In genomic region chr6:148147431-148147830, GRCh38 we compare ENCODE assay signal across 16 cellular contexts.
"Had no signal": no experiment of that assay in that cellular context is flagged by ENCODE, and none has a peak within 500 bp of the region (broad histone marks: within the 10 kb centered on the region; RNA-seq: fewer than 3 reads in every experiment).

No MANE protein-coding gene starts in this region.

- H3K27ac ChIP-seq: gastrocnemius medialis, left lung, tibial nerve, WERI-Rb-1 had no signal

- ATAC-seq: gastrocnemius medialis had no signal

- H3K9me3 ChIP-seq: gastrocnemius medialis, left lung, tibial nerve had no signal

- H3K4me1 ChIP-seq: gastrocnemius medialis, left lung, tibial nerve had no signal

- DNase-seq: activated CD8-positive, alpha-beta memory T cell treated with anti-CD3 and anti-CD28 coated beads, Interleukin-2, amount 10 ng/mL, durations not matched to agents 7 days and 5 days; activated naive CD8-positive, alpha-beta T cell treated with anti-CD3 and anti-CD28 coated beads, Interleukin-2, amount 10 ng/mL, durations not matched to agents 7 days and 5 days; caudate nucleus; gastrocnemius medialis; head of caudate nucleus; kidney; left lung; midbrain; nephron progenitor cell; occipital lobe; posterior cingulate gyrus; retina; WERI-Rb-1 had no signal

- H3K9me3 Mint-ChIP-seq: activated naive CD8-positive, alpha-beta T cell treated with anti-CD3 and anti-CD28 coated beads, Interleukin-2, amount 10 ng/mL, durations not matched to agents 7 days and 5 days; brain; nephron progenitor cell had no signal

- H3K36me3 ChIP-seq: gastrocnemius medialis, left lung, tibial nerve, WERI-Rb-1 had no signal

- H3K4me3 Mint-ChIP-seq: activated CD8-positive, alpha-beta memory T cell treated with anti-CD3 and anti-CD28 coated beads, Interleukin-2, amount 10 ng/mL, durations not matched to agents 7 days and 5 days; activated naive CD8-positive, alpha-beta T cell treated with anti-CD3 and anti-CD28 coated beads, Interleukin-2, amount 10 ng/mL, durations not matched to agents 7 days and 5 days; brain; nephron progenitor cell had no signal

- H3K36me3 Mint-ChIP-seq: activated CD8-positive, alpha-beta memory T cell treated with anti-CD3 and anti-CD28 coated beads, Interleukin-2, amount 10 ng/mL, durations not matched to agents 7 days and 5 days; activated naive CD8-positive, alpha-beta T cell treated with anti-CD3 and anti-CD28 coated beads, Interleukin-2, amount 10 ng/mL, durations not matched to agents 7 days and 5 days; brain had no signal

- H3K27me3 ChIP-seq: gastrocnemius medialis, left lung, tibial nerve had no signal

- H3K27ac Mint-ChIP-seq: activated CD8-positive, alpha-beta memory T cell treated with anti-CD3 and anti-CD28 coated beads, Interleukin-2, amount 10 ng/mL, durations not matched to agents 7 days and 5 days; activated T-helper 2 cell treated with anti-CD3 and anti-CD28 coated beads, Interferon-gamma antibody, Interleukin-2, Interleukin-4, amounts not matched to agents 10 μg/mL and 5 μg/mL and 100 μg/mL, durations not matched to agents 14 hours and 24 hours and 36 hours; nephron progenitor cell had no signal

- H3K4me3 ChIP-seq: gastrocnemius medialis, left lung, tibial nerve had no signal
